Comparison of ENCODE assay signal across 9 cellular contexts in the genomic region with DNA sequence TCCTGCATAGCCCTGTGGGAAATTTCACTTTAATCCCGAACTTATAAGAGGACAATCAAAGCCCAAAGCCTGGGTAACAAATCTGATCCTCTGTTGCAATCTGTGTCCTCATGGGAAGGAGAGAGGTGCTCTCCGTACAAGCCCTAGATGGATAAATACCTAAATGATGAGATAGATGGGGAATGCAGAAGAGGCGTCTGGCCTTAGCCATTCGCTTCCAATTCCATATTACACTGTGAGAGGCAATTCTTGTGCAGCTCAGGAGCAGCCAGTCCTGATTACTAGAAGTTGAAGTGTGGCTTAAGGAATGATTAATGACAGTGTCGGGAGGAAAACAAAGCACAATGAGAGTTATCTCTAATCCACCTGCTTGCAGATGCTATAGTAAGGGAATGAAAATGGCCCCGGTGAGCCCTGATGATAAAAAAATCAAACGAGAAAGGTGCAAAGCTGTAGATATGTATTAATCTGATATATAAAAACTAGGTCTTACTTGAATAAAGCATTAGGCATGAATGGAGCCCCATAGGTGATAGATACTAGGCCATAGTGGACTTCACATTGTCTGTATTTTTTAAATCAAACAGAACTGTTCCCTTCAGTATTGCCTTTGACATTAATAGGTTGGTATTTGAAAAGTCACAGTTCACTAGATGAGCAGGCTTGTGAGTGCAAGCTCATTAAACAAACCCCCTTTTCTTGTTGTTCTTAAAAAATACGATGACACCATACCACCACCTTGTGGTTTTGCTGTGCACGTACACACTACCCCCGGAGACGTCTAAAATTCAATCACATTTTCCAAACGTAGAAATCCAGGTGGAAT. TPM values are rescaled to one million over a fixed set of nuclear protein-coding genes. Genes with fewer than 3 reads are reported as not detected.
DNase-seq lines count a peak whose midpoint lies in the region; ATAC-seq and TF ChIP-seq lines count a peak whose summit lies in the region.
"Had no signal": no experiment of that assay in that cellular context is flagged by ENCODE, and none has a peak within 500 bp of the region (broad histone marks: within the 10 kb centered on the region; RNA-seq: fewer than 3 reads in every experiment).

No MANE protein-coding gene starts in this region.

- H3K79me2 ChIP-seq in SK-N-SH (ENCODE audit: insufficient read depth), result no peaks in the 10 kb centered on the region
- H3K79me2 ChIP-seq in smooth muscle cell (ENCODE audit: low read depth), result no peaks in the 10 kb centered on the region

- H3K9ac ChIP-seq in SK-N-SH, result peak overlapping the region; percentile 50; the same call in 1 of the 2 replicates
- no peak overlapping the region for H3K9ac ChIP-seq in smooth muscle cell (ENCODE audit: low read depth)

- H3K4me2 ChIP-seq in SK-N-SH (peak overlapping the region; percentile 79), smooth muscle cell (peak overlapping the region; percentile 19)

- 2% methylated on average over 12 of the region's 12 CpGs for WGBS in SK-N-SH (ENCODE audit: low lambda C conversion rate)
- 25% methylated on average over 12 of the region's 12 CpGs for WGBS in smooth muscle cell (ENCODE audit: low lambda C conversion rate)

- TF ChIP-seq RAD21 in SK-N-SH (IDR thresholded peaks at IDR 0.05; ENCODE audit: low read length), result peak; percentile 94

- no peak for ATAC-seq in esophagus mucosa

- H3K9me2 ChIP-seq in SK-N-SH, result no peaks in the 10 kb centered on the region

- H3K9me3 ChIP-seq in SK-N-SH (no peaks in the 10 kb centered on the region), smooth muscle cell (replicated peaks; ENCODE audit: low read depth) (no peaks in the 10 kb centered on the region)

- H4K20me1 ChIP-seq in SK-N-SH (ENCODE audit: insufficient read depth) (no peaks in the 10 kb centered on the region), smooth muscle cell (ENCODE audit: low read depth) (no peaks in the 10 kb centered on the region)

- H3K4me1 ChIP-seq in SK-N-SH (ENCODE audit: control insufficient read depth in 1 of 2, insufficient read depth in 2 of 2, low read depth in 1 of 2, low read length in 1 of 2) (peaks cover 24 to 51% of the 10 kb centered on the region in 2 experiments), smooth muscle cell (ENCODE audit: low read depth) (peaks cover 16% of the 10 kb centered on the region)

- TF ChIP-seq CTCF in LNCAP (IDR thresholded peaks at IDR 0.05) (peak; percentile 91), SK-N-SH (IDR thresholded peaks at IDR 0.05) (peak; percentile 92), smooth muscle cell (IDR thresholded peaks at IDR 0.05; ENCODE audit: borderline replicate concordance, insufficient read depth, poor library complexity, severe bottlenecking) (peak; percentile 90)

- peak; percentile 38 for DNase-seq in NCI-H2171 treated with DMSO at 0.1 percent for 48 hours (lab: John Stamatoyannopoulos, UW)
- DNase-seq in NCI-H2171 (lab: John Stamatoyannopoulos, UW), result no peak
- DNase-seq in SK-N-SH, result no peak
- peak; percentile 23 for DNase-seq in glomerular endothelial cell (ENCODE audit: extremely low read depth, low read depth, low spot score)
- no peak for DNase-seq in smooth muscle cell (lab: John Stamatoyannopoulos, UW; ENCODE audit: unreplicated experiment)
- DNase-seq in activated effector memory CD4-positive, alpha-beta T cell treated with Interleukin-2 at 50 U/mL for 16 hours, result no peak
- DNase-seq: activated naive CD8-positive, alpha-beta T cell treated with anti-CD3 and anti-CD28 coated beads, Interleukin-2, amount 10 ng/mL, durations not matched to agents 7 days and 5 days had no signal

- H3K27me3 ChIP-seq in SK-N-SH (ENCODE audit: insufficient read depth) (no peaks in the 10 kb centered on the region), smooth muscle cell (ENCODE audit: low read depth) (no peaks in the 10 kb centered on the region)

- POLR2A ChIA-PET in SK-N-SH (lab: Yijun Ruan, JAX), result interaction anchor here (0.8 to 4.0 kb wide), 11 partner anchors 57 to 996 kb away, joined by 3 to 25 read pairs (median 4); no protein-coding TSS in a partner anchor

- H3K36me3 ChIP-seq in SK-N-SH (replicated peaks in 1 of 2; ENCODE audit: control insufficient read depth in 1 of 2, insufficient read depth in 2 of 2, low read length in 1 of 2) (no peaks in the 10 kb centered on the region), smooth muscle cell (ENCODE audit: low read depth) (no peaks in the 10 kb centered on the region)

- peaks cover 27% of the 10 kb centered on the region for H3F3A ChIP-seq in SK-N-SH (replicated peaks; ENCODE audit: insufficient read depth)
- peaks cover 3% of the 10 kb centered on the region for H3F3A ChIP-seq in smooth muscle cell (ENCODE audit: low read depth)

- H3K4me3 ChIP-seq in SK-N-SH (ENCODE audit: low read depth in 2 of 2, low read length in 1 of 2), result peak overlapping the region; percentile 17 to 34
- no peak overlapping the region for H3K4me3 ChIP-seq in smooth muscle cell

- TF ChIP-seq EP300 in SK-N-SH (IDR thresholded peaks at IDR 0.05; ENCODE audit: borderline replicate concordance in 1 of 2, low read depth in 1 of 2, low read length in 1 of 2), result peak; percentile 37 to 42; a peak in 2 of 4 replicates

- CTCF ChIA-PET in SK-N-SH (lab: Yijun Ruan, JAX), result interaction anchor here (0.6 to 5.3 kb wide), 49 partner anchors 11 to 1422 kb away, joined by 3 to 74 read pairs (median 5); a partner anchor contains a TSS

- H3K27ac ChIP-seq in SK-N-SH (ENCODE audit: low read depth in 2 of 2, low read length in 1 of 2) (peak overlapping the region; percentile 90 to 99), smooth muscle cell (ENCODE audit: low read depth) (peak overlapping the region; percentile 15)

- peak overlapping the region; percentile 77 for H2AFZ ChIP-seq in SK-N-SH (ENCODE audit: low read depth)
- H2AFZ ChIP-seq in smooth muscle cell (ENCODE audit: low read depth), result no peak overlapping the region

TF ChIP-seq in SK-N-SH, 30 proteins besides CTCF, POLR2A, EP300 and RAD21 (continues in another document):
- TF ChIP-seq, protein P1, sequence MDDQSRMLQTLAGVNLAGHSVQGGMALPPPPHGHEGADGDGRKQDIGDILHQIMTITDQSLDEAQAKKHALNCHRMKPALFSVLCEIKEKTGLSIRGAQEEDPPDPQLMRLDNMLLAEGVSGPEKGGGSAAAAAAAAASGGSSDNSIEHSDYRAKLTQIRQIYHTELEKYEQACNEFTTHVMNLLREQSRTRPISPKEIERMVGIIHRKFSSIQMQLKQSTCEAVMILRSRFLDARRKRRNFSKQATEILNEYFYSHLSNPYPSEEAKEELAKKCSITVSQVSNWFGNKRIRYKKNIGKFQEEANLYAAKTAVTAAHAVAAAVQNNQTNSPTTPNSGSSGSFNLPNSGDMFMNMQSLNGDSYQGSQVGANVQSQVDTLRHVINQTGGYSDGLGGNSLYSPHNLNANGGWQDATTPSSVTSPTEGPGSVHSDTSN (IDR thresholded peaks at IDR 0.05), result peak; percentile 78
- TF ChIP-seq TCF12 (IDR thresholded peaks at IDR 0.05) (peak; percentile 48), EZH2phosphoT487 (IDR thresholded peaks at IDR 0.05; ENCODE audit: borderline replicate concordance, low read depth) (no peak), MXI1 (IDR thresholded peaks at IDR 0.05; ENCODE audit: low read depth, low read length) (peak; percentile 53; the same call in 1 of the 2 replicates), FOXJ3 (CRISPR knock-in tag; IDR thresholded peaks at IDR 0.05) (no peak), SIN3A (IDR thresholded peaks at IDR 0.05; ENCODE audit: borderline replicate concordance, low read depth, low read length) (0 out of 2 replicates have a peak, but pooled peaks have one; percentile 28), RCOR1 (IDR thresholded peaks at IDR 0.05; ENCODE audit: low read length) (peak; percentile 20), RXRA (IDR thresholded peaks at IDR 0.05; ENCODE audit: borderline replicate concordance, low read depth) (no peak; the same call in 1 of the 2 replicates), FOXM1 (IDR thresholded peaks at IDR 0.05; ENCODE audit: low read depth) (no peak), GABPA (IDR thresholded peaks at IDR 0.05; ENCODE audit: low read depth) (no peak), GATA2 (CRISPR knock-in tag; IDR thresholded peaks at IDR 0.05) (peak; percentile 47)
- TF ChIP-seq, protein P2, sequence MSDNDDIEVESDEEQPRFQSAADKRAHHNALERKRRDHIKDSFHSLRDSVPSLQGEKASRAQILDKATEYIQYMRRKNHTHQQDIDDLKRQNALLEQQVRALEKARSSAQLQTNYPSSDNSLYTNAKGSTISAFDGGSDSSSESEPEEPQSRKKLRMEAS (IDR thresholded peaks at IDR 0.05; ENCODE audit: low read depth), result peak; percentile 8; the same call in 1 of the 2 replicates
- TF ChIP-seq, protein P3, sequence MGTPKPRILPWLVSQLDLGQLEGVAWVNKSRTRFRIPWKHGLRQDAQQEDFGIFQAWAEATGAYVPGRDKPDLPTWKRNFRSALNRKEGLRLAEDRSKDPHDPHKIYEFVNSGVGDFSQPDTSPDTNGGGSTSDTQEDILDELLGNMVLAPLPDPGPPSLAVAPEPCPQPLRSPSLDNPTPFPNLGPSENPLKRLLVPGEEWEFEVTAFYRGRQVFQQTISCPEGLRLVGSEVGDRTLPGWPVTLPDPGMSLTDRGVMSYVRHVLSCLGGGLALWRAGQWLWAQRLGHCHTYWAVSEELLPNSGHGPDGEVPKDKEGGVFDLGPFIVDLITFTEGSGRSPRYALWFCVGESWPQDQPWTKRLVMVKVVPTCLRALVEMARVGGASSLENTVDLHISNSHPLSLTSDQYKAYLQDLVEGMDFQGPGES (IDR thresholded peaks at IDR 0.05; ENCODE audit: low read depth, low read length), result no peak
- TF ChIP-seq, protein P4, sequence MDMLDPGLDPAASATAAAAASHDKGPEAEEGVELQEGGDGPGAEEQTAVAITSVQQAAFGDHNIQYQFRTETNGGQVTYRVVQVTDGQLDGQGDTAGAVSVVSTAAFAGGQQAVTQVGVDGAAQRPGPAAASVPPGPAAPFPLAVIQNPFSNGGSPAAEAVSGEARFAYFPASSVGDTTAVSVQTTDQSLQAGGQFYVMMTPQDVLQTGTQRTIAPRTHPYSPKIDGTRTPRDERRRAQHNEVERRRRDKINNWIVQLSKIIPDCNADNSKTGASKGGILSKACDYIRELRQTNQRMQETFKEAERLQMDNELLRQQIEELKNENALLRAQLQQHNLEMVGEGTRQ (IDR thresholded peaks at IDR 0.05; ENCODE audit: borderline replicate concordance, low read depth, low read length), result no peak

RNA-seq across cellular contexts. Expression of a gene that starts 54.2 kb away (rescaled TPM):
- polyA plus RNA-seq in SK-N-SH (2012; rRNA removed), result not detected in 2 replicates
- not detected in 2 replicates for polyA plus RNA-seq in SK-N-SH (2012; cell fraction: cytosol; rRNA removed)
- polyA plus RNA-seq in SK-N-SH (2012; cell fraction: nucleus; rRNA removed), result not detected in 2 replicates
- not detected in 2 replicates for total RNA-seq in glomerular endothelial cell
- not detected in 2 replicates for total RNA-seq in smooth muscle cell
- polyA plus RNA-seq in smooth muscle cell, result not detected in 2 replicates
- not detected for total RNA-seq in esophagus mucosa
- total RNA-seq: activated naive CD8-positive, alpha-beta T cell treated with anti-CD3 and anti-CD28 coated beads, Interleukin-2, amount 10 ng/mL, durations not matched to agents 7 days and 5 days had no signal

Comparison
In these comparisons a context has a peak if more than half of its experiments do, and no peak if none do; other contexts are left out.
1. DNase-seq: peak in NCI-H2171 treated with DMSO at 0.1 percent for 48 hours (single experiment) and glomerular endothelial cell (single experiment); none in NCI-H2171 (single experiment), SK-N-SH (single experiment), smooth muscle cell (single experiment) and activated effector memory CD4-positive, alpha-beta T cell treated with Interleukin-2 at 50 U/mL for 16 hours (single experiment).
2. Peak in every context shown above with its lines, with median percentiles within 50 percentile points of each other: CTCF ChIP-seq.